ENCODE assay signal across 21 cellular contexts in the genomic region with DNA sequence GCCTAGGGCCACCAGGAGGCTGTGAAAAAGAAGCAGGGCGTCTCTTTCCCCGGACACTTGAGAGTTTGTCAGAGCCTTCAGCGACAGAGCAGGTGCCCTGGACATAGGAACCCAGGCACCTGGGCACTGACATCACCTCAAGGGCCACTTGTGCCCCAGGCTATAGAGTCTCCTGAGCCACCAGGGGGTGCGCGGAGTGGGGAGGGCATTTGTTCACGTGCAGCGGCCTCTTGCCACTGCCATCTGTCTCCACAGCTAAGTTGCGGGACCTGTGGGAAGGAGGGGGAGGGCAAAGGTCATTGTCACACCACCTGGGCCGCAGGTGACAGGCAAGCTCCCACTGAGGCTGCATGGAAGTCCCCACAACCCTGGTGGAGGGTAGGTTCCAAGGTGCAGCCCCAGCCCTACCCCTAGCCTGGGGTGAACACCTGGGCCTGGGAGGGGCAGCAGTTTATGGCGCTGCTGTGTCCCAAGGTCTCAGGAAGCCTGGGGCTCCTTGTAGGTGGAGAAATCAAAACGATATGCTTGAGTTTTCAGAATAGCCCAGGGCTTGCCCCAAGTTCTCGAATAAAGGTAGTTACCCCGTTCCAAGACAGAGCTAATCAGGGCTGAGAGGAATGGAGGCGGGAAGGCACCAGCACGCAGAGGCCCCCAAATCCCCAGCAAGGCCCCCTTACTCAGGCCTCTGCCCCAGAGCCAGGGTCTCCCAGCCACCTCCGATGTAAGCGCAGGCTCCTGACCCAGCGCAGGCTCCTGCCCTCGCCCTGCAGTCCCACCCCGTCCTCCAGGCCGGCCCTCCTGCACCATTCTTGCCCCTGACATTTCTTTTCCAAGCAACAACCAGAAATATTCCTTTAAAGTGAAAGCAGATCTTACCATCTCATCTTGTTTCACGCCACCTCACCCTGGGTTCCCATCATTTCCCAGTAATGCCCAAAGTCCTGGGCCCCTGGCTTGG.
DNase-seq lines count a peak whose midpoint lies in the region; ATAC-seq and TF ChIP-seq lines count a peak whose summit lies in the region.
"Had no signal": no experiment of that assay in that cellular context is flagged by ENCODE, and none has a peak within 500 bp of the region (broad histone marks: within the 10 kb centered on the region; RNA-seq: fewer than 3 reads in every experiment).

No MANE protein-coding gene starts in this region.

- H3K79me1 ChIP-seq in IMR-90 (ENCODE audit: low read depth in 1 of 2, low read length in 2 of 2): no peaks in the 10 kb centered on the region

- H3K56ac ChIP-seq in IMR-90 (ENCODE audit: extremely low read depth, insufficient read depth, low read length): no peak overlapping the region

- H3K4ac ChIP-seq in IMR-90 (ENCODE audit: low read depth, low read length): peak overlapping the region; percentile 88

- peak overlapping the region; percentile 43 for H2BK20ac ChIP-seq in IMR-90 (ENCODE audit: low read depth, low read length)

- peak overlapping the region; percentile 96 for H2AK5ac ChIP-seq in IMR-90 (ENCODE audit: low read depth, low read length)

- no peaks in the 10 kb centered on the region for H4K20me1 ChIP-seq in BLaER1 treated with 17β-estradiol and CSF1 and Interleukin-3, amounts not matched to agents 10 nM and 100 nM
- no peaks in the 10 kb centered on the region for H4K20me1 ChIP-seq in IMR-90 (ENCODE audit: insufficient read depth, low read length)

- DNase-seq in IMR-90: no peak
- peak; percentile 60 for DNase-seq in colonic mucosa
- DNase-seq in Ammon's horn (ENCODE audit: low spot score): no peak
- no peak for DNase-seq in activated CD4-positive, alpha-beta T cell treated with anti-CD3 and anti-CD28 coated beads for 36 hours
- DNase-seq: ACHN; activated CD4-positive, alpha-beta T cell treated with anti-CD3 and anti-CD28 coated beads, Interleukin-2, amount 50 U/mL, for 4 hours; activated naive CD4-positive, alpha-beta T cell treated with anti-CD3 and anti-CD28 coated beads, Interleukin-2, amount 50 U/mL, for 16 hours; CD8-positive, alpha-beta T cell; hippocampal formation; Karpas-422; NCI-H1105; SHP77; stimulated activated CD4-positive, alpha-beta T cell treated with anti-CD3 and anti-CD28 coated beads, Interleukin-15, amount 100 ng/mL, for 24 hours; T-cell had no signal

- BruUV-seq in IMR-90 (replicated peaks; lab: Mats Ljungman, UMichigan): no TSS peak

- H3K4me1 ChIP-seq in BLaER1 treated with 17β-estradiol and CSF1 and Interleukin-3, amounts not matched to agents 10 nM and 100 nM: peaks cover 33 to 52% (median 50%) of the 10 kb centered on the region in 10 experiments
- H3K4me1 ChIP-seq in IMR-90 (ENCODE audit: control insufficient read depth, insufficient read depth, low read length) (peaks cover 28% of the 10 kb centered on the region), colonic mucosa (peaks cover 9% of the 10 kb centered on the region), mucosa of rectum (ENCODE audit: control insufficient read depth in 2 of 2, insufficient read depth in 2 of 2, low read length in 2 of 2) (peaks cover 22 to 36% of the 10 kb centered on the region in 2 donors)

- H2BK15ac ChIP-seq in IMR-90 (ENCODE audit: low read depth, low read length): peak overlapping the region; percentile 92

- H3K4me3 ChIP-seq in BLaER1 treated with 17β-estradiol and CSF1 and Interleukin-3, amounts not matched to agents 10 nM and 100 nM: no peak overlapping the region
- H3K4me3 ChIP-seq in IMR-90 (ENCODE audit: insufficient read depth, low read depth, low read length) (no peak overlapping the region), colonic mucosa (no peak overlapping the region), mucosa of rectum (ENCODE audit: low read length in 2 of 2) (peak overlapping the region in 1 of 2 donors; percentile 7)
- H3K4me3 ChIP-seq: tibial nerve had no signal

- H2BK120ac ChIP-seq in IMR-90 (ENCODE audit: low read depth, low read length): peak overlapping the region; percentile 88

- H3K18ac ChIP-seq in IMR-90 (ENCODE audit: low read depth, low read length): peak overlapping the region; percentile 47

- H3K9me1 ChIP-seq in IMR-90 (ENCODE audit: insufficient read depth, low read length): peaks cover 29% of the 10 kb centered on the region

- H2BK5ac ChIP-seq in IMR-90 (ENCODE audit: low read depth, low read length, poor library complexity, severe bottlenecking): peak overlapping the region; percentile 70

- H2AK9ac ChIP-seq in IMR-90 (replicated peaks; ENCODE audit: low read depth, low read length, poor library complexity): no peak overlapping the region

- H4K8ac ChIP-seq in IMR-90 (ENCODE audit: low read depth in 2 of 2, low read length in 2 of 2): peak overlapping the region; percentile 68 to 97

- H2AFZ ChIP-seq in IMR-90 (replicated peaks; ENCODE audit: low read length, poor library complexity): peak overlapping the region; percentile 79

- H3K23ac ChIP-seq in IMR-90 (ENCODE audit: low read depth, low read length): no peak overlapping the region

- no peak overlapping the region for H3K4me3 Mint-ChIP-seq in activated CD4-positive, alpha-beta T cell treated with anti-CD3 and anti-CD28 coated beads for 36 hours
- H3K4me3 Mint-ChIP-seq: CD8-positive, alpha-beta T cell; stimulated activated memory B cell treated with anti-CD40 and anti-IgM and Interleukin-4, amounts not matched to agents 10 μg/mL and 1 μg/mL and 100 μg/mL, for 72 hours; T-cell had no signal

- 0 out of 2 replicates have a peak overlapping the region, but pooled peaks have one; percentile 41 for H3K14ac ChIP-seq in IMR-90 (replicated peaks; ENCODE audit: low read depth, low read length)

- no peak overlapping the region for H3K27ac Mint-ChIP-seq in activated CD4-positive, alpha-beta T cell treated with anti-CD3 and anti-CD28 coated beads for 36 hours
- H3K27ac Mint-ChIP-seq: CD8-positive, alpha-beta T cell; stimulated activated memory B cell treated with anti-CD40 and anti-IgM and Interleukin-4, amounts not matched to agents 10 μg/mL and 1 μg/mL and 100 μg/mL, for 72 hours; T-cell had no signal

- intact Hi-C loops in IMR-90 (cut with micrococcal nuclease): no loop called here
- intact Hi-C loops in colonic mucosa (cut with DNase I): no loop called here
- intact Hi-C loops in activated CD4-positive, alpha-beta T cell treated with anti-CD3 and anti-CD28 coated beads for 36 hours (cut with DNase I, micrococcal nuclease): no loop called here

- H3K27ac ChIP-seq in BLaER1 treated with 17β-estradiol and CSF1 and Interleukin-3, amounts not matched to agents 10 nM and 100 nM: peak overlapping the region in 5 of 11 experiments; percentile 21 to 59 (median 40); a peak in 9 of 22 replicates
- H3K27ac ChIP-seq in IMR-90 (ENCODE audit: insufficient read depth, low read length) (peak overlapping the region; percentile 71), colonic mucosa (no peak overlapping the region), mucosa of rectum (ENCODE audit: low read depth in 2 of 2, low read length in 2 of 2) (peak overlapping the region; percentile 16 to 32)
- H3K27ac ChIP-seq: neutrophil, tibial nerve had no signal

- peak overlapping the region; percentile 94 for H4K91ac ChIP-seq in IMR-90 (ENCODE audit: insufficient read depth, low read depth, low read length)

- peak overlapping the region in 1 of 11 experiments; percentile 37; a peak in 3 of 22 replicates for H3K9ac ChIP-seq in BLaER1 treated with 17β-estradiol and CSF1 and Interleukin-3, amounts not matched to agents 10 nM and 100 nM
- H3K9ac ChIP-seq in IMR-90 (ENCODE audit: low read depth, low read length): peak overlapping the region; percentile 34; the same call in 1 of the 2 replicates
- H3K9ac ChIP-seq in colonic mucosa (ENCODE audit: low read depth in 2 of 2, low read length in 2 of 2): peak overlapping the region in 1 of 2 donors; percentile 9
- no peak overlapping the region for H3K9ac ChIP-seq in mucosa of rectum (ENCODE audit: low read depth in 1 of 2, low read length in 2 of 2)

- peak overlapping the region; percentile 48 to 91 (median 82) for H3K4me2 ChIP-seq in BLaER1 treated with 17β-estradiol and CSF1 and Interleukin-3, amounts not matched to agents 10 nM and 100 nM
- H3K4me2 ChIP-seq in IMR-90 (ENCODE audit: low read depth, low read length): peak overlapping the region; percentile 35

- no peak for TF ChIP-seq POLR2A in IMR-90 (IDR thresholded peaks at IDR 0.05; ENCODE audit: low read depth, low read length)

- TF ChIP-seq CTCF in IMR-90 (conservative IDR thresholded peaks at IDR 0.05; ENCODE audit: low read depth, low read length): no peak
- no peak for TF ChIP-seq CTCF in colonic mucosa (IDR thresholded peaks at IDR 0.05)

- dilution Hi-C loops in IMR-90 (cut with HindIII; ENCODE audit: low sequenced_read_pairs, unreplicated experiment): no loop called here

- no peaks in the 10 kb centered on the region for H3K36me3 Mint-ChIP-seq in activated CD4-positive, alpha-beta T cell treated with anti-CD3 and anti-CD28 coated beads for 36 hours (ENCODE audit: low read depth)
- H3K36me3 Mint-ChIP-seq: CD8-positive, alpha-beta T cell; stimulated activated memory B cell treated with anti-CD40 and anti-IgM and Interleukin-4, amounts not matched to agents 10 μg/mL and 1 μg/mL and 100 μg/mL, for 72 hours; T-cell had no signal

- H4K5ac ChIP-seq in IMR-90 (ENCODE audit: low read depth, low read length): peak overlapping the region; percentile 68

- 79% methylated on average over 11 of the region's 22 CpGs; no CpG with 5 or more reads in 1 of the 2 experiments for WGBS in IMR-90 (ENCODE audit: extremely low coverage in 2 of 2, insufficient read length in 1 of 2), 2 experiments

- ATAC-seq in IMR-90 (ENCODE audit: low read depth) (no peak), esophagus mucosa (no peak), HG03108 (IDR thresholded peaks at IDR 0.05; ENCODE audit: unreplicated experiment) (no peak)
- ATAC-seq in activated CD4-positive, alpha-beta T cell treated with anti-CD3 and anti-CD28 coated beads for 36 hours: no peak
- ATAC-seq: CD8-positive, alpha-beta T cell; stimulated activated memory B cell treated with anti-CD40 and anti-IgM and Interleukin-4, amounts not matched to agents 10 μg/mL and 1 μg/mL and 100 μg/mL, for 72 hours; T-cell had no signal

- H3K9me3 ChIP-seq in BLaER1 treated with 17β-estradiol and CSF1 and Interleukin-3, amounts not matched to agents 10 nM and 100 nM (replicated peaks in 1 of 11): no peaks in the 10 kb centered on the region
- H3K9me3 ChIP-seq in IMR-90 (ENCODE audit: control insufficient read depth, insufficient read depth, low read length) (no peaks in the 10 kb centered on the region), colonic mucosa (no peaks in the 10 kb centered on the region), mucosa of rectum (ENCODE audit: control insufficient read depth in 2 of 2, low read length in 2 of 2) (no peaks in the 10 kb centered on the region)
- H3K9me3 ChIP-seq: neutrophil, tibial nerve had no signal

- no peak for TF ChIP-seq RAD21 in IMR-90 (IDR thresholded peaks at IDR 0.05; ENCODE audit: low read length)

- no peaks in the 10 kb centered on the region for H3K36me3 ChIP-seq in BLaER1 treated with 17β-estradiol and CSF1 and Interleukin-3, amounts not matched to agents 10 nM and 100 nM
- H3K36me3 ChIP-seq in IMR-90 (ENCODE audit: control insufficient read depth, insufficient read depth, low read length) (no peaks in the 10 kb centered on the region), colonic mucosa (no peaks in the 10 kb centered on the region), mucosa of rectum (ENCODE audit: control insufficient read depth in 2 of 2, insufficient read depth in 2 of 2, low read length in 2 of 2) (no peaks in the 10 kb centered on the region)
- H3K36me3 ChIP-seq: neutrophil, tibial nerve had no signal

- no peaks in the 10 kb centered on the region for H3K27me3 ChIP-seq in BLaER1 treated with 17β-estradiol and CSF1 and Interleukin-3, amounts not matched to agents 10 nM and 100 nM
- no peaks in the 10 kb centered on the region for H3K27me3 ChIP-seq in IMR-90 (ENCODE audit: control insufficient read depth, insufficient read depth, low read length)
- no peaks in the 10 kb centered on the region for H3K27me3 ChIP-seq in colonic mucosa
- no peaks in the 10 kb centered on the region for H3K27me3 ChIP-seq in mucosa of rectum (ENCODE audit: control insufficient read depth in 2 of 2, insufficient read depth in 2 of 2, low read length in 2 of 2)
- H3K27me3 ChIP-seq: neutrophil, tibial nerve had no signal

- POLR2A ChIA-PET in IMR-90 (lab: Charles Lee; ENCODE audit: unreplicated experiment): no interaction called here
- POLR2A ChIA-PET in activated CD4-positive, alpha-beta T cell treated with anti-CD3 and anti-CD28 coated beads for 36 hours (lab: Charles Lee): no interaction called here

- in situ Hi-C loops in IMR-90 (cut with MboI; ENCODE audit: low sequenced_read_pairs): no loop called here

- H3K9me3 Mint-ChIP-seq in activated CD4-positive, alpha-beta T cell treated with anti-CD3 and anti-CD28 coated beads for 36 hours (ENCODE audit: low read depth): no peaks in the 10 kb centered on the region
- H3K9me3 Mint-ChIP-seq: CD8-positive, alpha-beta T cell; stimulated activated memory B cell treated with anti-CD40 and anti-IgM and Interleukin-4, amounts not matched to agents 10 μg/mL and 1 μg/mL and 100 μg/mL, for 72 hours; T-cell had no signal

- no peaks in the 10 kb centered on the region for H3K27me3 Mint-ChIP-seq in activated CD4-positive, alpha-beta T cell treated with anti-CD3 and anti-CD28 coated beads for 36 hours

- no peaks in the 10 kb centered on the region for H3K4me1 Mint-ChIP-seq in activated CD4-positive, alpha-beta T cell treated with anti-CD3 and anti-CD28 coated beads for 36 hours
- H3K4me1 Mint-ChIP-seq: stimulated activated memory B cell treated with anti-CD40 and anti-IgM and Interleukin-4, amounts not matched to agents 10 μg/mL and 1 μg/mL and 100 μg/mL, for 72 hours; T-cell had no signal

- CTCF ChIA-PET in IMR-90 (lab: Yijun Ruan, JAX): no interaction called here
- CTCF ChIA-PET in activated CD4-positive, alpha-beta T cell treated with anti-CD3 and anti-CD28 coated beads for 36 hours (lab: Charles Lee): no interaction called here
